In genomic region chr15:66165856-66166255, GRCh38 we compare ENCODE assay signal across 13 cellular contexts.
DNase-seq lines count a peak whose midpoint lies in the region; ATAC-seq and TF ChIP-seq lines count a peak whose summit lies in the region.
"Had no signal": no experiment of that assay in that cellular context is flagged by ENCODE, and none has a peak within 500 bp of the region (broad histone marks: within the 10 kb centered on the region; RNA-seq: fewer than 3 reads in every experiment).

No MANE protein-coding gene starts in this region.

- DNase-seq in NCI-H82 (lab: John Stamatoyannopoulos, UW) (peak; percentile 52), chondrocyte (ENCODE audit: low spot score) (peak; percentile 59), T-helper 17 cell (no peak), cerebellum (ENCODE audit: low spot score) (no peak), osteocyte (ENCODE audit: extremely low spot score, unreplicated experiment) (no peak)
- DNase-seq: CD8-positive, alpha-beta T cell; H9; NCI-H1694; NCI-H446 had no signal

- peak overlapping the region in 1 of 11 experiments; percentile 40; a peak in 1 of 22 replicates for H3K9ac ChIP-seq in BLaER1 treated with 17β-estradiol and CSF1 and Interleukin-3, amounts not matched to agents 10 nM and 100 nM

- H3K36me3 Mint-ChIP-seq in chondrocyte (ENCODE audit: low read depth): peaks cover 1% of the 10 kb centered on the region
- H3K36me3 Mint-ChIP-seq in T-helper 17 cell (ENCODE audit: low read depth): peaks cover 2% of the 10 kb centered on the region
- H3K36me3 Mint-ChIP-seq in osteocyte (ENCODE audit: unreplicated experiment): no peaks in the 10 kb centered on the region
- H3K36me3 Mint-ChIP-seq: CD8-positive, alpha-beta T cell had no signal

- H3K4me3 ChIP-seq in BLaER1 treated with 17β-estradiol and CSF1 and Interleukin-3, amounts not matched to agents 10 nM and 100 nM: no peak overlapping the region
- peak overlapping the region; percentile 42 for H3K4me3 ChIP-seq in DOHH2 (ENCODE audit: low read length)

- peaks cover 41% of the 10 kb centered on the region for H3F3A ChIP-seq in DOHH2 (ENCODE audit: control insufficient read depth, insufficient read depth)

- H3K4me1 Mint-ChIP-seq in chondrocyte (ENCODE audit: low read depth): no peaks in the 10 kb centered on the region
- peaks cover 4% of the 10 kb centered on the region for H3K4me1 Mint-ChIP-seq in T-helper 17 cell
- no peaks in the 10 kb centered on the region for H3K4me1 Mint-ChIP-seq in osteocyte (ENCODE audit: unreplicated experiment)
- H3K4me1 Mint-ChIP-seq: B cell had no signal

- H3K27ac Mint-ChIP-seq in chondrocyte (ENCODE audit: unreplicated experiment): no peak overlapping the region
- H3K27ac Mint-ChIP-seq in T-helper 17 cell: no peak overlapping the region
- no peak overlapping the region for H3K27ac Mint-ChIP-seq in osteocyte (ENCODE audit: unreplicated experiment)
- H3K27ac Mint-ChIP-seq: B cell; CD8-positive, alpha-beta T cell had no signal

- H3K27ac ChIP-seq in BLaER1 treated with 17β-estradiol and CSF1 and Interleukin-3, amounts not matched to agents 10 nM and 100 nM: peak overlapping the region in 3 of 11 experiments; percentile 23 to 55 (median 27); a peak in 4 of 22 replicates
- peak overlapping the region; percentile 100 for H3K27ac ChIP-seq in DOHH2 (ENCODE audit: low read depth, low read length)

- peaks cover 48% of the 10 kb centered on the region for H3K27me3 Mint-ChIP-seq in chondrocyte (ENCODE audit: low read depth)
- H3K27me3 Mint-ChIP-seq in T-helper 17 cell: peaks cover 22% of the 10 kb centered on the region
- H3K27me3 Mint-ChIP-seq in osteocyte (ENCODE audit: unreplicated experiment): peaks cover 52% of the 10 kb centered on the region

- no peaks in the 10 kb centered on the region for H4K20me1 ChIP-seq in BLaER1 treated with 17β-estradiol and CSF1 and Interleukin-3, amounts not matched to agents 10 nM and 100 nM
- no peaks in the 10 kb centered on the region for H4K20me1 ChIP-seq in DOHH2 (ENCODE audit: control insufficient read depth, insufficient read depth, low read depth, low read length)

- no peaks in the 10 kb centered on the region for H3K9me3 ChIP-seq in BLaER1 treated with 17β-estradiol and CSF1 and Interleukin-3, amounts not matched to agents 10 nM and 100 nM (replicated peaks in 1 of 11)
- H3K9me3 ChIP-seq in DOHH2 (ENCODE audit: control insufficient read depth, insufficient read depth, low read length): no peaks in the 10 kb centered on the region
- H3K9me3 ChIP-seq in T-helper 17 cell (ENCODE audit: control insufficient read depth, low read length, poor library complexity, severe bottlenecking): no peaks in the 10 kb centered on the region

- peak overlapping the region in 9 of 11 experiments; percentile 4 to 62 (median 38); a peak in 14 of 22 replicates for H3K4me2 ChIP-seq in BLaER1 treated with 17β-estradiol and CSF1 and Interleukin-3, amounts not matched to agents 10 nM and 100 nM
- peak overlapping the region; percentile 66 for H3K4me2 ChIP-seq in DOHH2 (ENCODE audit: low read length)

- ATAC-seq in HG02678 (IDR thresholded peaks at IDR 0.05; ENCODE audit: unreplicated experiment) (no peak), T-helper 17 cell (no peak)
- ATAC-seq: CD8-positive, alpha-beta T cell had no signal

- peaks cover 84% of the 10 kb centered on the region for H3K79me2 ChIP-seq in DOHH2 (ENCODE audit: control insufficient read depth, low read length)

- H3K4me3 Mint-ChIP-seq in chondrocyte (ENCODE audit: unreplicated experiment) (no peak overlapping the region), T-helper 17 cell (no peak overlapping the region), osteocyte (ENCODE audit: unreplicated experiment) (no peak overlapping the region)
- H3K4me3 Mint-ChIP-seq: B cell; CD8-positive, alpha-beta T cell; H9 had no signal

- H3K27me3 ChIP-seq in BLaER1 treated with 17β-estradiol and CSF1 and Interleukin-3, amounts not matched to agents 10 nM and 100 nM: no peaks in the 10 kb centered on the region
- no peaks in the 10 kb centered on the region for H3K27me3 ChIP-seq in DOHH2 (ENCODE audit: control insufficient read depth, low read length)

- TF ChIP-seq CTCF in DOHH2 (IDR thresholded peaks at IDR 0.05; ENCODE audit: low read depth, low read length, poor library complexity, severe bottlenecking): no peak
- no peak for TF ChIP-seq CTCF in chondrocyte (IDR thresholded peaks at IDR 0.05)
- no peak for TF ChIP-seq CTCF in osteocyte (IDR thresholded peaks at IDR 0.05)

- H3K36me3 ChIP-seq in BLaER1 treated with 17β-estradiol and CSF1 and Interleukin-3, amounts not matched to agents 10 nM and 100 nM: no peaks in the 10 kb centered on the region
- H3K36me3 ChIP-seq in DOHH2 (ENCODE audit: control insufficient read depth, low read length): peaks cover 65% of the 10 kb centered on the region

- peaks cover 11 to 60% (median 44%) of the 10 kb centered on the region in 10 experiments; a peak in 19 of 20 replicates for H3K4me1 ChIP-seq in BLaER1 treated with 17β-estradiol and CSF1 and Interleukin-3, amounts not matched to agents 10 nM and 100 nM
- H3K4me1 ChIP-seq in DOHH2 (ENCODE audit: control insufficient read depth, low read length): peaks cover 100% of the 10 kb centered on the region

- H3K9me3 Mint-ChIP-seq in chondrocyte (ENCODE audit: low read depth): no peaks in the 10 kb centered on the region
- no peaks in the 10 kb centered on the region for H3K9me3 Mint-ChIP-seq in osteocyte (ENCODE audit: unreplicated experiment)
- H3K9me3 Mint-ChIP-seq: CD8-positive, alpha-beta T cell; H9 had no signal

- no peaks in the 10 kb centered on the region for H3K9me2 ChIP-seq in DOHH2 (replicated peaks; ENCODE audit: control insufficient read depth, low read length)

Comparison
In these comparisons a context has a peak if more than half of its experiments do, and no peak if none do; other contexts are left out.
1. DNase-seq: peak in NCI-H82 (single experiment) and chondrocyte (single experiment); none in T-helper 17 cell (0 of 3), cerebellum (single experiment) and osteocyte (single experiment).